15 cellular contexts compared by ENCODE assay signal in genomic region chr18:61749031-61749430, GRCh38.
"Had no signal": no experiment of that assay in that cellular context is flagged by ENCODE, and none has a peak within 500 bp of the region (broad histone marks: within the 10 kb centered on the region; RNA-seq: fewer than 3 reads in every experiment).

No MANE protein-coding gene starts in this region.

- H3K27ac ChIP-seq: suprapubic skin, thyroid gland had no signal

- H3K27me3 ChIP-seq: suprapubic skin, thyroid gland had no signal

- H3K9me3 ChIP-seq: suprapubic skin, thyroid gland had no signal

- ATAC-seq: left ventricle myocardium superior; natural killer cell; right cardiac atrium; stimulated activated effector memory CD8-positive, alpha-beta T cell treated with anti-CD3 and anti-CD28 coated beads, Interleukin-12 subunit alpha, Interleukin-12 subunit beta, amount 100 ng/mL, for 72 hours; stimulated activated naive CD8-positive, alpha-beta T cell treated with anti-CD3 and anti-CD28 coated beads, Interleukin-15, Interleukin-2, amounts not matched to agents 100 U/mL and 50 U/mL, for 24 hours had no signal

- DNase-seq: cerebellar nuclear complex; effector CD4-positive, alpha-beta T cell; endodermal cell; foreskin melanocyte; islet precursor cell; left ventricle myocardium superior; natural killer cell; posterior cingulate gyrus; right cardiac atrium; stimulated activated CD4-positive, alpha-beta T cell treated with anti-CD3 and anti-CD28 coated beads, Interleukin-4, amount 100 ng/mL, for 1 hour; stimulated activated CD8-positive, alpha-beta memory T cell treated with anti-CD3 and anti-CD28 coated beads, Interleukin-4, amount 100 ng/mL, for 48 hours; stimulated activated naive CD8-positive, alpha-beta T cell treated with anti-CD3 and anti-CD28 coated beads, Interleukin-15, Interleukin-2, amounts not matched to agents 100 U/mL and 50 U/mL, for 24 hours; thyroid gland had no signal

- H3K36me3 ChIP-seq: suprapubic skin, thyroid gland had no signal

- H3K4me3 ChIP-seq: suprapubic skin, thyroid gland had no signal

- H3K4me1 ChIP-seq: suprapubic skin, thyroid gland had no signal
